In the genomic region with DNA sequence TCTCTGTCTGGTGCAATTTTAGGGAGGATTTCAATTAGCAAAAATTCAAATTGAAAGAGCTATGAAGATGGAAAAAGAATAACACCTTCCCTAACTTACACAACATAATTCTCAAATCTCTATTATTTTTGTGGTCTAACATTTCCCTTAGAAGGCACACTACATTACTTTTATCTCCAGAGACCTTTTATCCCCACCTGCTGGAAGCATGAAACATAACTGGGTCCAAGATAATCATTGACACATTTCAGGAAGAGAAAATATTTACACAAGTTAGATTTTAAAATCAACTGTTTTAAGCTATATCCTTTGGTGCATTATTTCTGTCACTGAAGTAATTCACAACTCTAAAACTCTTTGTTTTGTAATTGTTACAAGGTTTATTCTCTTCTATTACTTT, we compare ENCODE assay signal across 9 cellular contexts.
A peak's percentile ranks its signal among the peaks of the same experiment; 100 is the strongest.
DNase-seq lines count a peak whose midpoint lies in the region; ATAC-seq and TF ChIP-seq lines count a peak whose summit lies in the region.
"Had no signal": no experiment of that assay in that cellular context is flagged by ENCODE, and none has a peak within 500 bp of the region (broad histone marks: within the 10 kb centered on the region; RNA-seq: fewer than 3 reads in every experiment).

No MANE protein-coding gene starts in this region.

- H3K9ac ChIP-seq in endodermal cell (ENCODE audit: extremely low read depth, low read length, poor library complexity, severe bottlenecking): no peak overlapping the region

- H3K27ac Mint-ChIP-seq in endodermal cell (no peak overlapping the region), neural crest cell (ENCODE audit: unreplicated experiment) (no peak overlapping the region)
- H3K27ac Mint-ChIP-seq in activated T-cell treated with anti-CD3 and anti-CD28 coated beads, Interleukin-2, amount 50 U/mL, for 72 hours: no peak overlapping the region
- H3K27ac Mint-ChIP-seq: activated naive CD8-positive, alpha-beta T cell had no signal

- H3K4me3 Mint-ChIP-seq in endodermal cell (no peak overlapping the region), neural crest cell (peak overlapping the region; percentile 23)
- H3K4me3 Mint-ChIP-seq in activated T-cell treated with anti-CD3 and anti-CD28 coated beads, Interleukin-2, amount 50 U/mL, for 72 hours: no peak overlapping the region
- H3K4me3 Mint-ChIP-seq: activated naive CD8-positive, alpha-beta T cell had no signal

- no peaks in the 10 kb centered on the region for H3K27me3 ChIP-seq in endodermal cell (ENCODE audit: control insufficient read depth, insufficient read depth, low read length, poor library complexity, severe bottlenecking)

- H3K4me3 ChIP-seq in endodermal cell (ENCODE audit: low read length): no peak overlapping the region
- H3K4me3 ChIP-seq: skin epidermis had no signal

- peak; percentile 66 for TF ChIP-seq CTCF in endodermal cell (conservative IDR thresholded peaks at IDR 0.05)
- peak; percentile 61 for TF ChIP-seq CTCF in neural crest cell (conservative IDR thresholded peaks at IDR 0.05)

- no peaks in the 10 kb centered on the region for H3K4me1 ChIP-seq in endodermal cell (ENCODE audit: control insufficient read depth, insufficient read depth, low read length)

- H3K27me3 Mint-ChIP-seq in endodermal cell (ENCODE audit: insufficient read depth): no peaks in the 10 kb centered on the region
- H3K27me3 Mint-ChIP-seq in neural crest cell (ENCODE audit: low read depth): no peaks in the 10 kb centered on the region
- H3K27me3 Mint-ChIP-seq in activated T-cell treated with anti-CD3 and anti-CD28 coated beads, Interleukin-2, amount 50 U/mL, for 72 hours (ENCODE audit: low read depth): no peaks in the 10 kb centered on the region
- H3K27me3 Mint-ChIP-seq: activated naive CD8-positive, alpha-beta T cell had no signal

- peak; percentile 37 for DNase-seq in NCI-H748 (lab: John Stamatoyannopoulos, UW; ENCODE audit: unreplicated experiment)
- DNase-seq in endodermal cell: no peak
- DNase-seq in neural crest cell (ENCODE audit: low read depth, low spot score): no peak
- DNase-seq in dedifferentiated amniotic fluid mesenchymal stem cell (ENCODE audit: extremely low spot score): no peak
- no peak for DNase-seq in activated T-cell treated with anti-CD3 and anti-CD28 coated beads, Interleukin-2, amount 50 U/mL, for 72 hours

- H3K4me1 Mint-ChIP-seq in endodermal cell: peaks cover 22% of the 10 kb centered on the region
- peaks cover 42% of the 10 kb centered on the region for H3K4me1 Mint-ChIP-seq in neural crest cell
- H3K4me1 Mint-ChIP-seq in activated T-cell treated with anti-CD3 and anti-CD28 coated beads, Interleukin-2, amount 50 U/mL, for 72 hours (ENCODE audit: low read depth): no peaks in the 10 kb centered on the region

- ATAC-seq in GM18870 (IDR thresholded peaks at IDR 0.05; ENCODE audit: unreplicated experiment) (peak; percentile 61), HG03354 (IDR thresholded peaks at IDR 0.05; ENCODE audit: poor library complexity, severe bottlenecking, unreplicated experiment) (no peak)
- no peak for ATAC-seq in activated T-cell treated with anti-CD3 and anti-CD28 coated beads, Interleukin-2, amount 50 U/mL, for 72 hours (replicated peaks in 1 of 2)

- no peaks in the 10 kb centered on the region for H3K36me3 ChIP-seq in endodermal cell (ENCODE audit: control insufficient read depth, insufficient read depth, low read length)

- H3K9me3 Mint-ChIP-seq in endodermal cell (peaks cover 9% of the 10 kb centered on the region), neural crest cell (peaks cover 2% of the 10 kb centered on the region)
- peaks cover 1 to 6% of the 10 kb centered on the region in 2 donors for H3K9me3 Mint-ChIP-seq in activated T-cell treated with anti-CD3 and anti-CD28 coated beads, Interleukin-2, amount 50 U/mL, for 72 hours

- peaks cover 16% of the 10 kb centered on the region for H3K9me3 ChIP-seq in endodermal cell (ENCODE audit: control insufficient read depth, low read length)

- no peak overlapping the region for H3K27ac ChIP-seq in endodermal cell (ENCODE audit: low read depth, low read length)
- H3K27ac ChIP-seq: skin epidermis had no signal

- peaks cover 14% of the 10 kb centered on the region for H3K36me3 Mint-ChIP-seq in endodermal cell (ENCODE audit: low read depth)
- peaks cover 9% of the 10 kb centered on the region for H3K36me3 Mint-ChIP-seq in neural crest cell (ENCODE audit: low read depth)
- no peaks in the 10 kb centered on the region for H3K36me3 Mint-ChIP-seq in activated T-cell treated with anti-CD3 and anti-CD28 coated beads, Interleukin-2, amount 50 U/mL, for 72 hours (ENCODE audit: insufficient read depth in 2 of 2)
- H3K36me3 Mint-ChIP-seq: activated naive CD8-positive, alpha-beta T cell had no signal
